ENCODE assay signal across 1 cellular context in the genomic region with DNA sequence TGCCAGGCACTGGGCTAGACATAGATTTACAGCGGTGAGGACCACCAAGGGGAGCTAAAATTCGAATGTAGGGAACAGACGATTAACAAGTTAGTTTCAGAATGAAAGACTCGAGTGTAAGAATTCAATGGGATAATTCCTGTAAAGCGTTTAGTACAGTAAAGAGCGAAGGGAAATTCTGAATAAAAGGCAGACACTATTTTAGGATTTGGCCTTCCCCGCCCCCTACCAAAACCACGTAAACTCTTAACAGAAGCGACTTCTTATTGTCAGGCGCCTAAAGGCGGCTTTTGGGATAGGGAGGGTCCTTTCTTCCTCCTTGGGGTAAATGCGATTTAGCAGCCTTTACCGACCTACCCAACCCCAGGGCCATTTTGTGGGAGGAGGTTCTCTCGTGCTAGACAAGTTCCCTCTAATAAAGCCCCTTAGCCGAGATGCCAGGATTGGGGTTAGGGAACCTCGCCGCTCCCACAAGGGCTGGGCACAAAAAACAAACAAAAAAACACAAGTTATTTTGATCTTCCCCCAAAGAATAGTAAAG.
TF ChIP-seq lines count a peak whose summit lies in the region.

No MANE protein-coding gene starts in this region.

TF ChIP-seq in GM12878, 131 proteins besides CTCF, POLR2A, EP300 and RAD21 (continues in another document):
- TF ChIP-seq CHD2 (IDR thresholded peaks at IDR 0.05; ENCODE audit: borderline replicate concordance, low read depth, low read length): no peak
- 0 out of 2 replicates have a peak, but pooled peaks have one; percentile 26 for TF ChIP-seq STAT1 (conservative IDR thresholded peaks at IDR 0.05)
- peak; percentile 8; the same call in 1 of the 2 replicates for TF ChIP-seq JUNB (IDR thresholded peaks at IDR 0.05)
- no peak for TF ChIP-seq ZBTB4 (CRISPR knock-in tag; IDR thresholded peaks at IDR 0.05)
- TF ChIP-seq, protein P1, sequence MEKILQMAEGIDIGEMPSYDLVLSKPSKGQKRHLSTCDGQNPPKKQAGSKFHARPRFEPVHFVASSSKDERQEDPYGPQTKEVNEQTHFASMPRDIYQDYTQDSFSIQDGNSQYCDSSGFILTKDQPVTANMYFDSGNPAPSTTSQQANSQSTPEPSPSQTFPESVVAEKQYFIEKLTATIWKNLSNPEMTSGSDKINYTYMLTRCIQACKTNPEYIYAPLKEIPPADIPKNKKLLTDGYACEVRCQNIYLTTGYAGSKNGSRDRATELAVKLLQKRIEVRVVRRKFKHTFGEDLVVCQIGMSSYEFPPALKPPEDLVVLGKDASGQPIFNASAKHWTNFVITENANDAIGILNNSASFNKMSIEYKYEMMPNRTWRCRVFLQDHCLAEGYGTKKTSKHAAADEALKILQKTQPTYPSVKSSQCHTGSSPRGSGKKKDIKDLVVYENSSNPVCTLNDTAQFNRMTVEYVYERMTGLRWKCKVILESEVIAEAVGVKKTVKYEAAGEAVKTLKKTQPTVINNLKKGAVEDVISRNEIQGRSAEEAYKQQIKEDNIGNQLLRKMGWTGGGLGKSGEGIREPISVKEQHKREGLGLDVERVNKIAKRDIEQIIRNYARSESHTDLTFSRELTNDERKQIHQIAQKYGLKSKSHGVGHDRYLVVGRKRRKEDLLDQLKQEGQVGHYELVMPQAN (conservative IDR thresholded peaks at IDR 0.05): no peak
- no peak for TF ChIP-seq JUND (IDR thresholded peaks at IDR 0.05; ENCODE audit: low read depth, low read length)
- no peak for TF ChIP-seq HDGF (IDR thresholded peaks at IDR 0.05)
- TF ChIP-seq ZBTB40 (IDR thresholded peaks at IDR 0.05; ENCODE audit: borderline replicate concordance): no peak
- TF ChIP-seq ZNF217 (IDR thresholded peaks at IDR 0.05): no peak
- no peak for TF ChIP-seq IRF4 (IDR thresholded peaks at IDR 0.05; ENCODE audit: low read depth, low read length)
- TF ChIP-seq FOXM1 (IDR thresholded peaks at IDR 0.05; ENCODE audit: low read depth, low read length): peak; percentile 42; the same call in 1 of the 2 replicates
- TF ChIP-seq, protein P2, sequence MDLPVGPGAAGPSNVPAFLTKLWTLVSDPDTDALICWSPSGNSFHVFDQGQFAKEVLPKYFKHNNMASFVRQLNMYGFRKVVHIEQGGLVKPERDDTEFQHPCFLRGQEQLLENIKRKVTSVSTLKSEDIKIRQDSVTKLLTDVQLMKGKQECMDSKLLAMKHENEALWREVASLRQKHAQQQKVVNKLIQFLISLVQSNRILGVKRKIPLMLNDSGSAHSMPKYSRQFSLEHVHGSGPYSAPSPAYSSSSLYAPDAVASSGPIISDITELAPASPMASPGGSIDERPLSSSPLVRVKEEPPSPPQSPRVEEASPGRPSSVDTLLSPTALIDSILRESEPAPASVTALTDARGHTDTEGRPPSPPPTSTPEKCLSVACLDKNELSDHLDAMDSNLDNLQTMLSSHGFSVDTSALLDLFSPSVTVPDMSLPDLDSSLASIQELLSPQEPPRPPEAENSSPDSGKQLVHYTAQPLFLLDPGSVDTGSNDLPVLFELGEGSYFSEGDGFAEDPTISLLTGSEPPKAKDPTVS (IDR thresholded peaks at IDR 0.05; ENCODE audit: low read depth, low read length): no peak
- no peak for TF ChIP-seq NR2C1 (IDR thresholded peaks at IDR 0.05)
- TF ChIP-seq, protein P3, sequence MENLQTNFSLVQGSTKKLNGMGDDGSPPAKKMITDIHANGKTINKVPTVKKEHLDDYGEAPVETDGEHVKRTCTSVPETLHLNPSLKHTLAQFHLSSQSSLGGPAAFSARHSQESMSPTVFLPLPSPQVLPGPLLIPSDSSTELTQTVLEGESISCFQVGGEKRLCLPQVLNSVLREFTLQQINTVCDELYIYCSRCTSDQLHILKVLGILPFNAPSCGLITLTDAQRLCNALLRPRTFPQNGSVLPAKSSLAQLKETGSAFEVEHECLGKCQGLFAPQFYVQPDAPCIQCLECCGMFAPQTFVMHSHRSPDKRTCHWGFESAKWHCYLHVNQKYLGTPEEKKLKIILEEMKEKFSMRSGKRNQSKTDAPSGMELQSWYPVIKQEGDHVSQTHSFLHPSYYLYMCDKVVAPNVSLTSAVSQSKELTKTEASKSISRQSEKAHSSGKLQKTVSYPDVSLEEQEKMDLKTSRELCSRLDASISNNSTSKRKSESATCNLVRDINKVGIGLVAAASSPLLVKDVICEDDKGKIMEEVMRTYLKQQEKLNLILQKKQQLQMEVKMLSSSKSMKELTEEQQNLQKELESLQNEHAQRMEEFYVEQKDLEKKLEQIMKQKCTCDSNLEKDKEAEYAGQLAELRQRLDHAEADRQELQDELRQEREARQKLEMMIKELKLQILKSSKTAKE (IDR thresholded peaks at IDR 0.05; ENCODE audit: low read depth, poor library complexity, severe bottlenecking): peak; percentile 69
- TF ChIP-seq MYC (IDR thresholded peaks at IDR 0.05; ENCODE audit: insufficient read depth, insufficient read length, insufficient replicate concordance, low read length, severe bottlenecking): no peak
- TF ChIP-seq DPF2 (IDR thresholded peaks at IDR 0.05): no peak
- TF ChIP-seq MEF2A (IDR thresholded peaks at IDR 0.05; ENCODE audit: insufficient read depth, low read depth, low read length): no peak
- no peak for TF ChIP-seq TBL1XR1 (IDR thresholded peaks at IDR 0.05; ENCODE audit: low read depth, low read length)
- TF ChIP-seq TCF7 (IDR thresholded peaks at IDR 0.05; ENCODE audit: borderline replicate concordance): no peak
- peak; percentile 49; the same call in 1 of the 2 replicates for TF ChIP-seq RUNX3 (IDR thresholded peaks at IDR 0.05; ENCODE audit: low read length)
- TF ChIP-seq KDM1A (IDR thresholded peaks at IDR 0.05; ENCODE audit: borderline replicate concordance): no peak
- no peak for TF ChIP-seq YBX1 (IDR thresholded peaks at IDR 0.05)
- TF ChIP-seq POLR2AphosphoS5 (IDR thresholded peaks at IDR 0.05; ENCODE audit: low read length): 0 out of 2 replicates have a peak, but pooled peaks have one; percentile 14
- TF ChIP-seq IKZF2 (IDR thresholded peaks at IDR 0.05): no peak; a peak in 1 of 4 replicates
- no peak; the same call in 1 of the 2 replicates for TF ChIP-seq NFIC (IDR thresholded peaks at IDR 0.05; ENCODE audit: low read depth, low read length)
- TF ChIP-seq, protein P4, sequence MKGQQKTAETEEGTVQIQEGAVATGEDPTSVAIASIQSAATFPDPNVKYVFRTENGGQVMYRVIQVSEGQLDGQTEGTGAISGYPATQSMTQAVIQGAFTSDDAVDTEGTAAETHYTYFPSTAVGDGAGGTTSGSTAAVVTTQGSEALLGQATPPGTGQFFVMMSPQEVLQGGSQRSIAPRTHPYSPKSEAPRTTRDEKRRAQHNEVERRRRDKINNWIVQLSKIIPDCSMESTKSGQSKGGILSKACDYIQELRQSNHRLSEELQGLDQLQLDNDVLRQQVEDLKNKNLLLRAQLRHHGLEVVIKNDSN (IDR thresholded peaks at IDR 0.05; ENCODE audit: borderline replicate concordance, extremely low read length, insufficient read depth, low read depth, low read length): no peak
- peak; percentile 32; the same call in 1 of the 2 replicates for TF ChIP-seq ZBED1 (IDR thresholded peaks at IDR 0.05; ENCODE audit: borderline replicate concordance)
- TF ChIP-seq ASH2L (IDR thresholded peaks at IDR 0.05; ENCODE audit: borderline replicate concordance, low read depth): 0 out of 2 replicates have a peak, but pooled peaks have one; percentile 25
- no peak for TF ChIP-seq ZNF24 (IDR thresholded peaks at IDR 0.05)
- no peak for TF ChIP-seq POU2F2 (IDR thresholded peaks at IDR 0.05; ENCODE audit: borderline replicate concordance, low read depth, low read length)
- TF ChIP-seq CBFB (IDR thresholded peaks at IDR 0.05; ENCODE audit: low read depth): peak; percentile 34; the same call in 1 of the 2 replicates
- TF ChIP-seq, protein P5, sequence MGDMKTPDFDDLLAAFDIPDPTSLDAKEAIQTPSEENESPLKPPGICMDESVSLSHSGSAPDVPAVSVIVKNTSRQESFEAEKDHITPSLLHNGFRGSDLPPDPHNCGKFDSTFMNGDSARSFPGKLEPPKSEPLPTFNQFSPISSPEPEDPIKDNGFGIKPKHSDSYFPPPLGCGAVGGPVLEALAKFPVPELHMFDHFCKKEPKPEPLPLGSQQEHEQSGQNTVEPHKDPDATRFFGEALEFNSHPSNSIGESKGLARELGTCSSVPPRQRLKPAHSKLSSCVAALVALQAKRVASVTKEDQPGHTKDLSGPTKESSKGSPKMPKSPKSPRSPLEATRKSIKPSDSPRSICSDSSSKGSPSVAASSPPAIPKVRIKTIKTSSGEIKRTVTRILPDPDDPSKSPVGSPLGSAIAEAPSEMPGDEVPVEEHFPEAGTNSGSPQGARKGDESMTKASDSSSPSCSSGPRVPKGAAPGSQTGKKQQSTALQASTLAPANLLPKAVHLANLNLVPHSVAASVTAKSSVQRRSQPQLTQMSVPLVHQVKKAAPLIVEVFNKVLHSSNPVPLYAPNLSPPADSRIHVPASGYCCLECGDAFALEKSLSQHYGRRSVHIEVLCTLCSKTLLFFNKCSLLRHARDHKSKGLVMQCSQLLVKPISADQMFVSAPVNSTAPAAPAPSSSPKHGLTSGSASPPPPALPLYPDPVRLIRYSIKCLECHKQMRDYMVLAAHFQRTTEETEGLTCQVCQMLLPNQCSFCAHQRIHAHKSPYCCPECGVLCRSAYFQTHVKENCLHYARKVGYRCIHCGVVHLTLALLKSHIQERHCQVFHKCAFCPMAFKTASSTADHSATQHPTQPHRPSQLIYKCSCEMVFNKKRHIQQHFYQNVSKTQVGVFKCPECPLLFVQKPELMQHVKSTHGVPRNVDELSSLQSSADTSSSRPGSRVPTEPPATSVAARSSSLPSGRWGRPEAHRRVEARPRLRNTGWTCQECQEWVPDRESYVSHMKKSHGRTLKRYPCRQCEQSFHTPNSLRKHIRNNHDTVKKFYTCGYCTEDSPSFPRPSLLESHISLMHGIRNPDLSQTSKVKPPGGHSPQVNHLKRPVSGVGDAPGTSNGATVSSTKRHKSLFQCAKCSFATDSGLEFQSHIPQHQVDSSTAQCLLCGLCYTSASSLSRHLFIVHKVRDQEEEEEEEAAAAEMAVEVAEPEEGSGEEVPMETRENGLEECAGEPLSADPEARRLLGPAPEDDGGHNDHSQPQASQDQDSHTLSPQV (IDR thresholded peaks at IDR 0.05): no peak
- no peak for TF ChIP-seq RFX5 (IDR thresholded peaks at IDR 0.05; ENCODE audit: low read depth, low read length)
- TF ChIP-seq, protein P6, sequence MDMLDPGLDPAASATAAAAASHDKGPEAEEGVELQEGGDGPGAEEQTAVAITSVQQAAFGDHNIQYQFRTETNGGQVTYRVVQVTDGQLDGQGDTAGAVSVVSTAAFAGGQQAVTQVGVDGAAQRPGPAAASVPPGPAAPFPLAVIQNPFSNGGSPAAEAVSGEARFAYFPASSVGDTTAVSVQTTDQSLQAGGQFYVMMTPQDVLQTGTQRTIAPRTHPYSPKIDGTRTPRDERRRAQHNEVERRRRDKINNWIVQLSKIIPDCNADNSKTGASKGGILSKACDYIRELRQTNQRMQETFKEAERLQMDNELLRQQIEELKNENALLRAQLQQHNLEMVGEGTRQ (IDR thresholded peaks at IDR 0.05; ENCODE audit: borderline replicate concordance, low read depth, low read length): no peak
- TF ChIP-seq NFXL1 (IDR thresholded peaks at IDR 0.05; ENCODE audit: borderline replicate concordance): no peak
- no peak for TF ChIP-seq ATF7 (IDR thresholded peaks at IDR 0.05; ENCODE audit: low read depth)
- no peak for TF ChIP-seq KAT2A (conservative IDR thresholded peaks at IDR 0.05; ENCODE audit: control insufficient read depth, low read depth, low read length)
- 0 out of 2 replicates have a peak, but pooled peaks have one; percentile 1 for TF ChIP-seq EED (IDR thresholded peaks at IDR 0.05; ENCODE audit: low read depth)
